In genomic region chr9:120935383-120935857, GRCh38 we compare ENCODE assay signal across 8 cellular contexts. TPM values are rescaled to one million over a fixed set of nuclear protein-coding genes. Genes with fewer than 3 reads are reported as not detected.
DNase-seq lines count a peak whose midpoint lies in the region; ATAC-seq and TF ChIP-seq lines count a peak whose summit lies in the region.

No MANE protein-coding gene starts in this region.

- ATAC-seq in left lung = peak; percentile 68
- ATAC-seq in GM18858 (IDR thresholded peaks at IDR 0.05; ENCODE audit: unreplicated experiment) = no peak
- ATAC-seq in GM18502 (IDR thresholded peaks at IDR 0.05; ENCODE audit: poor library complexity, unreplicated experiment) = no peak

- H3K9me3 ChIP-seq in Loucy (ENCODE audit: insufficient read depth, low read depth, low read length) = no peaks in the 10 kb centered on the region
- H3K9me3 ChIP-seq in SJCRH30 (replicated peaks) = no peaks in the 10 kb centered on the region
- H3K9me3 ChIP-seq in left lung = no peaks in the 10 kb centered on the region
- H3K9me3 ChIP-seq in subcutaneous abdominal adipose tissue (ENCODE audit: control insufficient read depth in 5 of 5, low read length in 5 of 5) = no peaks in the 10 kb centered on the region

- H3K4me1 ChIP-seq in Loucy (ENCODE audit: insufficient read depth, low read length, poor library complexity, severe bottlenecking) (peaks cover 75% of the 10 kb centered on the region), SJCRH30 (peaks cover 26% of the 10 kb centered on the region), left lung (peaks cover 43 to 67% of the 10 kb centered on the region in 2 donors), subcutaneous abdominal adipose tissue (ENCODE audit: control insufficient read depth in 5 of 5, insufficient read depth in 5 of 5, low read length in 5 of 5) (peaks cover 14 to 47% (median 43%) of the 10 kb centered on the region in 5 donors)

- DNase-seq in DMS53 treated with DMSO at 0.1 percent for 48 hours (lab: John Stamatoyannopoulos, UW; ENCODE audit: unreplicated experiment) (peak; percentile 68), SJCRH30 (peak; percentile 94 to 97), choroid plexus epithelial cell (ENCODE audit: low read depth) (peak; percentile 92), left lung (peak; percentile 92 to 93)

- H3F3A ChIP-seq in Loucy (ENCODE audit: low read depth) = peaks cover 9% of the 10 kb centered on the region; the same call in 1 of the 2 replicates

- H3K27me3 ChIP-seq in Loucy (ENCODE audit: insufficient read depth, low read length, poor library complexity, severe bottlenecking) (no peaks in the 10 kb centered on the region), SJCRH30 (no peaks in the 10 kb centered on the region), left lung (no peaks in the 10 kb centered on the region), subcutaneous abdominal adipose tissue (ENCODE audit: control insufficient read depth in 5 of 5, insufficient read depth in 4 of 5, low read length in 5 of 5) (no peaks in the 10 kb centered on the region)

- TF ChIP-seq CTCF in Loucy (conservative IDR thresholded peaks at IDR 0.05; ENCODE audit: low read length) (no peak), choroid plexus epithelial cell (conservative IDR thresholded peaks at IDR 0.05; ENCODE audit: low read depth, low read length) (no peak), left lung (IDR thresholded peaks at IDR 0.05) (no peak)

- no peaks in the 10 kb centered on the region for H3K9me2 ChIP-seq in Loucy (replicated peaks; ENCODE audit: low read depth, low read length)

- H3K79me2 ChIP-seq in Loucy (ENCODE audit: insufficient read depth, low read length) = no peaks in the 10 kb centered on the region

- H3K36me3 ChIP-seq in Loucy (ENCODE audit: insufficient read depth, low read length) = no peaks in the 10 kb centered on the region
- no peaks in the 10 kb centered on the region for H3K36me3 ChIP-seq in SJCRH30
- no peaks in the 10 kb centered on the region for H3K36me3 ChIP-seq in left lung
- no peaks in the 10 kb centered on the region for H3K36me3 ChIP-seq in subcutaneous abdominal adipose tissue (ENCODE audit: control insufficient read depth in 5 of 5, insufficient read depth in 5 of 5, low read length in 5 of 5)

- H3K27ac ChIP-seq in SJCRH30 = no peak overlapping the region
- peak overlapping the region; percentile 77 to 86 for H3K27ac ChIP-seq in left lung
- peak overlapping the region; percentile 97 for H3K27ac ChIP-seq in subcutaneous abdominal adipose tissue (ENCODE audit: low read depth, low read length)

- H2AFZ ChIP-seq in Loucy (ENCODE audit: low read length) = no peak overlapping the region

- H3K4me2 ChIP-seq in Loucy (ENCODE audit: low read depth, low read length, poor library complexity, severe bottlenecking) = peak overlapping the region; percentile 76

- peak overlapping the region; percentile 59 for H3K4me3 ChIP-seq in Loucy (ENCODE audit: low read length, poor library complexity, severe bottlenecking)
- peak overlapping the region; percentile 4 for H3K4me3 ChIP-seq in SJCRH30
- no peak overlapping the region for H3K4me3 ChIP-seq in choroid plexus epithelial cell (ENCODE audit: low read depth, low read length)
- H3K4me3 ChIP-seq in left lung = no peak overlapping the region
- H3K4me3 ChIP-seq in subcutaneous abdominal adipose tissue (ENCODE audit: low read depth in 1 of 5, low read length in 5 of 5) = peak overlapping the region in 1 of 5 donors; percentile 19

- intact Hi-C loops in left lung (cut with DNase I) = loop anchor here in 1 of 2 donors (5.0 kb wide), 1 partner anchor 63 kb away; no protein-coding TSS in a partner anchor

- peak overlapping the region; percentile 70 for H3K9ac ChIP-seq in Loucy (ENCODE audit: low read depth, low read length, poor library complexity, severe bottlenecking)
- peak overlapping the region; percentile 6 to 85 (median 25) for H3K9ac ChIP-seq in subcutaneous abdominal adipose tissue (ENCODE audit: low read length in 5 of 5)

- no peaks in the 10 kb centered on the region for H4K20me1 ChIP-seq in Loucy (ENCODE audit: insufficient read depth, low read length, poor library complexity, severe bottlenecking)

RNA-seq across cellular contexts. Expression of gene TRAF1, which starts 8.8 kb away (rescaled TPM):
- total RNA-seq in SJCRH30 (2014; rRNA removed; shearing (Covaris generic)) = 0.25 and 0.26 TPM in 2 replicates
- 1 to 10 TPM; 4.4 to 6.8 TPM for total RNA-seq in left lung

RNA-seq across cellular contexts. Expression of gene PHF19, which starts 58.4 kb away (rescaled TPM):
- 20.2 and 24.1 TPM in 2 replicates for total RNA-seq in SJCRH30 (2014; rRNA removed; shearing (Covaris generic))
- total RNA-seq in left lung = 10 to 100 TPM; 37.0 to 40.2 TPM

Comparison
In these comparisons a context has a peak if more than half of its experiments do, and no peak if none do; other contexts are left out.
1. H3K4me3 ChIP-seq: peak in Loucy (single experiment) and SJCRH30 (single experiment); none in choroid plexus epithelial cell (single experiment) and left lung (0 of 2).
2. Peak in every context shown above with its lines, with median percentiles within 50 percentile points of each other: DNase-seq.